In genomic region chr14:74464785-74465184, GRCh38 we compare ENCODE assay signal across 10 cellular contexts. TPM values are rescaled to one million over a fixed set of nuclear protein-coding genes. Genes with fewer than 3 reads are reported as not detected.
"Had no signal": no experiment of that assay in that cellular context is flagged by ENCODE, and none has a peak within 500 bp of the region (broad histone marks: within the 10 kb centered on the region; RNA-seq: fewer than 3 reads in every experiment).

No MANE protein-coding gene starts in this region.

- H3K4me3 ChIP-seq: GM23338, HAP-1 had no signal

- FAIRE-seq: H1, H54, HepG2 had no signal

- H3K9me3 Mint-ChIP-seq: GM23338, HFFc6, IgD-negative memory B cell had no signal

- H3K36me3 ChIP-seq: HAP-1 had no signal

- DNase-seq: HFFc6, KBM-7 had no signal

- H3K4me3 Mint-ChIP-seq: GM23338, HFFc6, IgD-negative memory B cell had no signal

- H3K27ac Mint-ChIP-seq: GM23338, HFFc6, IgD-negative memory B cell had no signal

- ATAC-seq: GM23338, HCT116, HepG2 had no signal

RNA-seq across cellular contexts. Expression of gene SYNDIG1L, which starts 38.8 kb away (rescaled TPM):
- total RNA-seq: HepG2, HFFc6, HT-29 had no signal
